24 cellular contexts compared by ENCODE assay signal in the genomic region with DNA sequence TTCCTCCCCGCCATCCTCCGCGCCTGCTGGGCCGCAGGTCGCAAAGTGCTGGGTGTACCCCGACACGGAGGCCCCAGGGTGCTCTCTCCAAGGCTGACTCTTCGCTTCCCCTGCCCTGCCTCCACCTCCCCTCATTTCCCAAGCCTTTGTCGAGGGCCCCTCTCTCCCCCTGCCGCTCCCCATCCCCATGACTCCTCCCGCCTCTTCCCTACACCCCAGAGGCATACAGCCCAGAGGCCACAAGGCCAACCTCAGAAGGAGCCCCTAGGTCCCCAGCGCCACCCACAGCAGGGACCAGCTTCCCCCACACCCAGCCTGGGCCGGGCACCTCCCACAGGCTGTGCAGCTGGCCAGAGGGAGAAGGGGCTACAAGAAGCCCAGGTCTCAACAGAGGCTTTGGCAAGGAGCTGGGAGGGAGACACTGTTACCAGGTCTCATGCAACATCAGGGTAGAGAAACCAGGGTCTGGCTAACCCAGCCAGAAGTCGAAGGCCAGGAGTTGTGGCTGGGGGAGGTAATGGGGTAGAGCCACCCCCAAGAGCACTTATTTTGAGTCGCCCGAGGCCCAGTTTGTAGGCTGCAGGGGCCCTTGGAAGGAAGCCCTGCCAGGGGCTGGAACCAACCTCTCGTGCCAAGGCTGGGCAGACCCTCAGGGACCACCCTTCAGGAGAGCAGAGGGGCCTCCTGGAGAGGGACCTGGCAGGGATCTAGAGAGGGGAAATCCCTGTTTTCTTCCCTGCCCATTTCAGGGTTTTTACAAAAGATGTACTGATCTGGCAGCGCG. TPM values are rescaled to one million over a fixed set of nuclear protein-coding genes. Genes with fewer than 3 reads are reported as not detected.
DNase-seq lines count a peak whose midpoint lies in the region; ATAC-seq and TF ChIP-seq lines count a peak whose summit lies in the region.
"Had no signal": no experiment of that assay in that cellular context is flagged by ENCODE, and none has a peak within 500 bp of the region (broad histone marks: within the 10 kb centered on the region; RNA-seq: fewer than 3 reads in every experiment).

No MANE protein-coding gene starts in this region.

- BruUV-seq in mammary epithelial cell (replicated peaks; lab: Mats Ljungman, UMichigan), result no TSS peak

- H2BK120ac ChIP-seq in neuronal stem cell (ENCODE audit: low read depth, low read length), result no peak overlapping the region

- H3K79me2 ChIP-seq in mammary epithelial cell (ENCODE audit: insufficient read depth, low read length), result no peaks in the 10 kb centered on the region
- H3K79me2 ChIP-seq: hepatocyte had no signal

- no peak overlapping the region for H2BK15ac ChIP-seq in neuronal stem cell (ENCODE audit: low read length)

- dilution Hi-C loops in mammary epithelial cell (cut with HindIII; ENCODE audit: low sequenced_read_pairs), result no loop called here

- CTCF ChIA-PET in mammary epithelial cell (lab: Charles Lee; ENCODE audit: low non-redundant PET), result no interaction called here

- H2BK5ac ChIP-seq in neuronal stem cell (ENCODE audit: low read length), result no peak overlapping the region

- H2BK12ac ChIP-seq in neuronal stem cell (ENCODE audit: low read length), result no peak overlapping the region

- H3K9ac ChIP-seq in mammary epithelial cell (ENCODE audit: insufficient read depth, low read length) (no peak overlapping the region), endodermal cell (ENCODE audit: extremely low read depth, low read length, poor library complexity, severe bottlenecking) (no peak overlapping the region), neuronal stem cell (ENCODE audit: low read depth, low read length, poor library complexity) (no peak overlapping the region)

- H3K36me3 ChIP-seq in breast epithelium, result peaks cover 4% of the 10 kb centered on the region
- peaks cover 12% of the 10 kb centered on the region for H3K36me3 ChIP-seq in mammary epithelial cell (ENCODE audit: insufficient read depth, low read length)
- H3K36me3 ChIP-seq in endodermal cell (ENCODE audit: control insufficient read depth, insufficient read depth, low read length), result peaks cover 35% of the 10 kb centered on the region
- H3K36me3 ChIP-seq in neuronal stem cell (replicated peaks in 1 of 2; ENCODE audit: control insufficient read depth in 2 of 2, insufficient read depth in 2 of 2, low read length in 2 of 2), result peaks cover 12 to 74% of the 10 kb centered on the region in 2 donors
- H3K36me3 ChIP-seq: gastrocnemius medialis had no signal

- H3K4ac ChIP-seq in neuronal stem cell (ENCODE audit: low read length), result no peak overlapping the region

- H3K27me3 ChIP-seq in breast epithelium, result no peaks in the 10 kb centered on the region
- no peaks in the 10 kb centered on the region for H3K27me3 ChIP-seq in mammary epithelial cell (ENCODE audit: insufficient read depth, low read length)
- no peaks in the 10 kb centered on the region for H3K27me3 ChIP-seq in endodermal cell (ENCODE audit: control insufficient read depth, insufficient read depth, low read length, poor library complexity, severe bottlenecking)
- H3K27me3 ChIP-seq in neuronal stem cell (ENCODE audit: control insufficient read depth in 3 of 3, insufficient read depth in 3 of 3, low read depth in 1 of 3, low read length in 3 of 3), result no peaks in the 10 kb centered on the region
- H3K27me3 ChIP-seq: colonic mucosa, gastrocnemius medialis, hepatocyte, thyroid gland had no signal

- H3K4me2 ChIP-seq in mammary epithelial cell (ENCODE audit: insufficient read depth, low read depth, low read length) (no peak overlapping the region), neuronal stem cell (ENCODE audit: insufficient read depth, low read length, poor library complexity, severe bottlenecking) (no peak overlapping the region)
- H3K4me2 ChIP-seq: hepatocyte, smooth muscle cell had no signal

- TF ChIP-seq CTCF in breast epithelium (IDR thresholded peaks at IDR 0.05) (no peak), mammary epithelial cell (conservative IDR thresholded peaks at IDR 0.05 in 1 of 2, IDR thresholded peaks at IDR 0.05 in 1 of 2; ENCODE audit: extremely low read depth in 1 of 2, insufficient read depth in 1 of 2, low read depth in 1 of 2, low read length in 2 of 2) (no peak), endodermal cell (conservative IDR thresholded peaks at IDR 0.05) (no peak), type B pancreatic cell (conservative IDR thresholded peaks at IDR 0.05) (no peak)

- in situ Hi-C loops in mammary epithelial cell (cut with MboI; ENCODE audit: low sequenced_read_pairs in 2 of 2), result no loop called here

- no peak overlapping the region for H3K14ac ChIP-seq in neuronal stem cell (ENCODE audit: low read length)

- no peak overlapping the region for H4K8ac ChIP-seq in neuronal stem cell (ENCODE audit: low read depth, low read length)

- WGBS in mammary epithelial cell (ENCODE audit: low coverage, missing lambda C conversion rate), result 98% methylated on average over 13 of the region's 19 CpGs
- 90 to 92% methylated on average over 2 to 19 of the region's 19 CpGs for WGBS in endodermal cell (ENCODE audit: insufficient coverage in 1 of 2, insufficient read length in 1 of 2), 2 experiments
- no CpG with 5 or more reads among the region's 19 CpGs for WGBS in neuronal stem cell (ENCODE audit: extremely low coverage in 2 of 2, insufficient read length in 2 of 2, insufficient replicate concordance in 1 of 2), 2 donors

- no peak overlapping the region for H4K91ac ChIP-seq in neuronal stem cell (ENCODE audit: low read depth, low read length, poor library complexity)

- peaks cover 3% of the 10 kb centered on the region for H3K79me1 ChIP-seq in neuronal stem cell (ENCODE audit: low read depth, low read length)

- H3K4me1 ChIP-seq in breast epithelium (no peaks in the 10 kb centered on the region), mammary epithelial cell (ENCODE audit: insufficient read depth, low read length) (no peaks in the 10 kb centered on the region), endodermal cell (ENCODE audit: control insufficient read depth, insufficient read depth, low read length) (no peaks in the 10 kb centered on the region), neuronal stem cell (ENCODE audit: control insufficient read depth in 2 of 2, insufficient read depth in 1 of 2, low read depth in 1 of 2, low read length in 2 of 2) (no peaks in the 10 kb centered on the region)
- H3K4me1 ChIP-seq: colonic mucosa, gastrocnemius medialis had no signal

- no peaks in the 10 kb centered on the region for H3K27me3 Mint-ChIP-seq in endodermal cell (ENCODE audit: insufficient read depth)
- H3K27me3 Mint-ChIP-seq in type B pancreatic cell, result no peaks in the 10 kb centered on the region

- intact Hi-C loops in breast epithelium (cut with DNase I; ENCODE audit: low total_unique reads), result no loop called here
- intact Hi-C loops in mammary epithelial cell (cut with micrococcal nuclease), result no loop called here

- H3K4me3 ChIP-seq in breast epithelium (no peak overlapping the region), mammary epithelial cell (replicated peaks in 1 of 3; ENCODE audit: insufficient read depth in 1 of 3, low read depth in 2 of 3, low read length in 3 of 3) (no peak overlapping the region), endodermal cell (ENCODE audit: low read length) (no peak overlapping the region), neuronal stem cell (ENCODE audit: low read length in 2 of 2) (no peak overlapping the region)
- H3K4me3 ChIP-seq: colonic mucosa, gastrocnemius medialis, hepatocyte, smooth muscle cell, thyroid gland had no signal

- peak; percentile 10 to 30 for DNase-seq in breast epithelium (ENCODE audit: low spot score in 2 of 2)
- DNase-seq in mammary epithelial cell, result no peak
- DNase-seq in endodermal cell, result peak; percentile 43
- DNase-seq in neuronal stem cell (ENCODE audit: low spot score), result no peak
- peak; percentile 50 for DNase-seq in type B pancreatic cell (ENCODE audit: extremely low spot score, unreplicated experiment)
- DNase-seq in NCI-H1105 treated with DMSO at 0.1 percent for 48 hours (lab: John Stamatoyannopoulos, UW), result no peak
- DNase-seq in iPS-NIHi11 (ENCODE audit: low spot score), result no peak
- DNase-seq: activated CD4-positive, alpha-beta T cell treated with anti-CD3 and anti-CD28 coated beads for 4 hours; activated gamma-delta T cell treated with Interleukin-2 at 50 U/mL for 16 hours; Calu3; colonic mucosa; immature natural killer cell; NCI-H1092; NCI-H1930; NCI-H748 treated with DMSO at 0.1 percent for 48 hours; stimulated activated CD4-positive, alpha-beta T cell treated with anti-CD3 and anti-CD28 coated beads, Interleukin-2, amount 100 ng/mL, for 48 hours; stimulated activated naive CD4-positive, alpha-beta T cell treated with Interleukin-2 at 50 U/mL for 16 hours; T-helper 2 cell had no signal

- peak overlapping the region; percentile 4 for H3K18ac ChIP-seq in neuronal stem cell (ENCODE audit: low read length)

- H3K4me1 Mint-ChIP-seq in endodermal cell (no peaks in the 10 kb centered on the region), type B pancreatic cell (ENCODE audit: unreplicated experiment) (peaks cover 4% of the 10 kb centered on the region)
- H3K4me1 Mint-ChIP-seq: CD14-positive monocyte, immature natural killer cell had no signal

- no peak for ATAC-seq in HG03571 (IDR thresholded peaks at IDR 0.05; ENCODE audit: unreplicated experiment)
- ATAC-seq: gastrocnemius medialis had no signal

- H3K27ac Mint-ChIP-seq in endodermal cell (no peak overlapping the region), type B pancreatic cell (no peak overlapping the region)
- H3K27ac Mint-ChIP-seq: CD14-positive monocyte, immature natural killer cell had no signal

- peaks cover 8 to 9% of the 10 kb centered on the region in 2 donors for H3K9me3 ChIP-seq in breast epithelium
- peaks cover 5% of the 10 kb centered on the region for H3K9me3 ChIP-seq in mammary epithelial cell (replicated peaks; ENCODE audit: insufficient read depth, low read length)
- peaks cover 11% of the 10 kb centered on the region for H3K9me3 ChIP-seq in endodermal cell (ENCODE audit: control insufficient read depth, low read length)
- peaks cover 5 to 16% of the 10 kb centered on the region in 2 donors for H3K9me3 ChIP-seq in neuronal stem cell (replicated peaks in 1 of 2; ENCODE audit: control insufficient read depth in 2 of 2, insufficient read depth in 1 of 2, low read depth in 1 of 2, low read length in 2 of 2)
- H3K9me3 ChIP-seq: colonic mucosa, thyroid gland had no signal

- H3K27ac ChIP-seq in breast epithelium (no peak overlapping the region), mammary epithelial cell (ENCODE audit: insufficient read depth, low read depth, low read length) (no peak overlapping the region), endodermal cell (ENCODE audit: low read depth, low read length) (no peak overlapping the region), neuronal stem cell (replicated peaks; ENCODE audit: low read length) (no peak overlapping the region)
- H3K27ac ChIP-seq: colonic mucosa, gastrocnemius medialis, hepatocyte, thyroid gland had no signal

- peaks cover 48% of the 10 kb centered on the region for H3K36me3 Mint-ChIP-seq in endodermal cell (ENCODE audit: low read depth)
- H3K36me3 Mint-ChIP-seq in type B pancreatic cell, result peaks cover 46% of the 10 kb centered on the region

- TF ChIP-seq POLR2A in breast epithelium (IDR thresholded peaks at IDR 0.05), result no peak

- peaks cover 16% of the 10 kb centered on the region for H3K9me3 Mint-ChIP-seq in endodermal cell
- H3K9me3 Mint-ChIP-seq in type B pancreatic cell, result no peaks in the 10 kb centered on the region

- no peaks in the 10 kb centered on the region for H4K20me1 ChIP-seq in mammary epithelial cell (ENCODE audit: insufficient read depth, low read length)

- H3K23ac ChIP-seq in neuronal stem cell (ENCODE audit: low read depth, low read length, poor library complexity), result no peak overlapping the region

- H3K4me3 Mint-ChIP-seq in endodermal cell (no peak overlapping the region), type B pancreatic cell (no peak overlapping the region)
- H3K4me3 Mint-ChIP-seq: CD14-positive monocyte, immature natural killer cell had no signal

- H2AK5ac ChIP-seq in neuronal stem cell (ENCODE audit: low read depth, low read length), result no peak overlapping the region

- H2AFZ ChIP-seq in mammary epithelial cell (ENCODE audit: low read depth, low read length) (no peak overlapping the region), neuronal stem cell (ENCODE audit: low read length) (no peak overlapping the region)
- H2AFZ ChIP-seq: hepatocyte had no signal

RNA-seq across cellular contexts. Expression of gene SARDH, which starts 24.5 kb away (rescaled TPM):
- total RNA-seq in breast epithelium (1 to 10 TPM in 2 of 3 donors, under 1 TPM in 1; 0.16 to 2.0 (median 1.0) TPM), mammary epithelial cell (1 to 10 TPM in 1 of 2 donors, not detected in 1; 7.2 TPM), endodermal cell (10 to 100 TPM in 1 of 2 donors, 1 to 10 TPM in 1; 8.4 to 11.2 TPM), type B pancreatic cell (ENCODE audit: low replicate concordance) (0.76 and 6.8 TPM in 2 replicates)
- polyA plus RNA-seq in mammary epithelial cell, result 0.28 TPM
- not detected for polyA minus RNA-seq in mammary epithelial cell
- 6.2 TPM for polyA plus RNA-seq in endodermal cell (2013, experiment 1 of 2)
- 6.1 TPM for polyA plus RNA-seq in endodermal cell (2013, experiment 2 of 2)
- 3.8 TPM for polyA plus RNA-seq in neuronal stem cell (2013, experiment 1 of 2)
- polyA plus RNA-seq in neuronal stem cell (2013, experiment 2 of 2), result 3.7 TPM
- total RNA-seq: Calu3 had no signal
- polyA plus RNA-seq: CD14-positive monocyte had no signal

Comparison
In these comparisons a context has a peak if more than half of its experiments do, and no peak if none do; other contexts are left out.
1. DNase-seq: peak in breast epithelium (2 of 2), endodermal cell (single experiment) and type B pancreatic cell (single experiment); none in mammary epithelial cell (single experiment), neuronal stem cell (single experiment), NCI-H1105 treated with DMSO at 0.1 percent for 48 hours (single experiment) and iPS-NIHi11 (single experiment).